Comparison of ENCODE assay signal across 9 cellular contexts in the genomic region with DNA sequence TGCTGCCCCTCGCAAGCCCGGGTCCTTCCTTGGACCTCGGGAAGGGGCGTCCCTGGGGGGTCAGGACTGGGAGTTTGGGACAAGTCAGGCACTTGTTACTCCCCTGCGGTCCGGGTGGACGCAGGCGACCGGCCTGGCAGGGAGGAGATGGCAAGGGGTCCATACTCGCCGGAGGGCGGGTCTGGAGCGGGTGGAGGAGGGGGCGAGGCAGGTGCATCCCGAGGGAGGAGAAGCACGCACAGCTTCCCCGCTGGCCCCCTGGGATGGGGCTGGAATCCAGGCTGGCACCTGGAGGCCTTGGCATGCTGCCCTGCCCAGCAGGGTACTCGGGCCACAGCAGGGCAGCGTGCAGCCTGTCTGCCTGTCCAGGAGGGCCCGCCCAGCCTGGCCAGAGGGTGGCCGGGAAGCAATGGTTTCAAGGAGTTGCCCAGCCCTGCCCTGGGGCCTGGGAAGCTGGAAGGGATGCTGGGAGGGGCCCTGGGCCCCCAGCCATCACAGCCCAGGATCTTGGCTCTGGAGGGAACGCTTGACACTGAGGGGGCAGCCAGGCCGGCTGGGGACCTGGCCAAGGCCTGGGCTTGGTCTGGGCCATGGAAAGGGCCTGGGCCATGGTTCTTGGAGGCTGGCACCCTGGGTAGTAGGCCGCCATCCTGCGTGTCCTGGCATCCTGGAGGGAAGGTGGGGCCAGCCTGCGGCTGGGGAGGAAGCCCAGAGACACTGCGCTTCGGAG. TPM values are rescaled to one million over a fixed set of nuclear protein-coding genes. Genes with fewer than 3 reads are reported as not detected.
DNase-seq lines count a peak whose midpoint lies in the region; ATAC-seq and TF ChIP-seq lines count a peak whose summit lies in the region.
"Had no signal": no experiment of that assay in that cellular context is flagged by ENCODE, and none has a peak within 500 bp of the region (broad histone marks: within the 10 kb centered on the region; RNA-seq: fewer than 3 reads in every experiment).

No MANE protein-coding gene starts in this region.

- ATAC-seq in HG03457 (IDR thresholded peaks at IDR 0.05; ENCODE audit: unreplicated experiment) (no peak), HG03045 (IDR thresholded peaks at IDR 0.05; ENCODE audit: unreplicated experiment) (no peak)

- peak overlapping the region in 53 of 59 donors; percentile 9 to 93 (median 66) for H3K27ac ChIP-seq in dorsolateral prefrontal cortex

- no peaks in the 10 kb centered on the region for H3K36me3 ChIP-seq in mucosa of stomach (ENCODE audit: control insufficient read depth, insufficient read depth, low read length)

- DNase-seq in EL (peak; percentile 70), NCI-H345 (lab: John Stamatoyannopoulos, UW) (peak; percentile 85), dorsolateral prefrontal cortex (peak in 2 of 10 donors; percentile 60 to 64), GM10266 (ENCODE audit: extremely low spot score) (no peak)
- no peak for DNase-seq in effector CD8-positive, alpha-beta T cell (lab: John Stamatoyannopoulos, UW)

- H3K27me3 ChIP-seq in dorsolateral prefrontal cortex: no peaks in the 10 kb centered on the region
- H3K27me3 ChIP-seq in mucosa of stomach (ENCODE audit: control insufficient read depth, insufficient read depth, low read length): peaks cover 39% of the 10 kb centered on the region

- H3K9me3 ChIP-seq in mucosa of stomach (ENCODE audit: control insufficient read depth, low read length): no peaks in the 10 kb centered on the region

- intact Hi-C loops in dorsolateral prefrontal cortex (cut with DNase I): no loop called here

- peak overlapping the region; percentile 15 for H3K9ac ChIP-seq in mucosa of stomach (ENCODE audit: low read length)

- H3K4me3 ChIP-seq in dorsolateral prefrontal cortex (peak overlapping the region; percentile 28 to 76 (median 65)), mucosa of stomach (ENCODE audit: low read length) (no peak overlapping the region)

- TF ChIP-seq CTCF in dorsolateral prefrontal cortex (IDR thresholded peaks at IDR 0.05 in 54 of 56, conservative IDR thresholded peaks at IDR 0.05 in 2 of 56; ENCODE audit: low read depth in 1 of 56, partially characterized antibody in 56 of 56): no peak
- no peak for TF ChIP-seq CTCF in GM10266 (IDR thresholded peaks at IDR 0.05; ENCODE audit: control insufficient read depth, insufficient read depth, low read depth, missing control alignments)

- peaks cover 39% of the 10 kb centered on the region for H3K4me1 ChIP-seq in mucosa of stomach (ENCODE audit: control insufficient read depth, insufficient read depth, low read length)

RNA-seq across cellular contexts. Expression of gene GLIS2, which starts 1.0 kb away (rescaled TPM):
- total RNA-seq in dorsolateral prefrontal cortex: 10 to 100 TPM in 35 of 120 experiments, 1 to 10 TPM in 85; 5.4 to 21.8 (median 8.4) TPM

RNA-seq across cellular contexts. Expression of gene PAM16, which starts 34.2 kb away (rescaled TPM):
- 10 to 100 TPM; 31.5 to 61.9 (median 44.6) TPM for total RNA-seq in dorsolateral prefrontal cortex

RNA-seq across cellular contexts. Expression of gene TFAP4, which starts 44.1 kb away (rescaled TPM):
- 10 to 100 TPM in 119 of 120 experiments, 1 to 10 TPM in 1; 9.7 to 30.2 (median 16.2) TPM for total RNA-seq in dorsolateral prefrontal cortex

RNA-seq across cellular contexts. Expression of gene VASN, which starts 54.8 kb away (rescaled TPM):
- 10 to 100 TPM in 84 of 120 experiments, 1 to 10 TPM in 36; 3.9 to 49.4 (median 12.1) TPM for total RNA-seq in dorsolateral prefrontal cortex
- total RNA-seq: T-helper 1 cell treated with Interleukin-12 subunit alpha and Interleukin-12 subunit beta and Interleukin-4 antibody, amounts not matched to agents 30 ng/mL and 1 ng/mL, for 36 hours had no signal

Comparison
In these comparisons a context has a peak if more than half of its experiments do, and no peak if none do; other contexts are left out.
1. DNase-seq: peak in EL (single experiment) and NCI-H345 (single experiment); none in effector CD8-positive, alpha-beta T cell (single experiment) and GM10266 (single experiment).